Comparison of ENCODE assay signal across 9 cellular contexts in genomic region chr22:36330127-36330526, GRCh38. TPM values are rescaled to one million over a fixed set of nuclear protein-coding genes. Genes with fewer than 3 reads are reported as not detected.
DNase-seq lines count a peak whose midpoint lies in the region; ATAC-seq and TF ChIP-seq lines count a peak whose summit lies in the region.
"Had no signal": no experiment of that assay in that cellular context is flagged by ENCODE, and none has a peak within 500 bp of the region (broad histone marks: within the 10 kb centered on the region; RNA-seq: fewer than 3 reads in every experiment).

No MANE protein-coding gene starts in this region.

- H4K8ac ChIP-seq in neuronal stem cell (ENCODE audit: low read depth, low read length): no peak overlapping the region

- POLR2A ChIA-PET in PC-3 (lab: Charles Lee; ENCODE audit: unreplicated experiment): no interaction called here

- peak overlapping the region; percentile 65 for H4K91ac ChIP-seq in neuronal stem cell (ENCODE audit: low read depth, low read length, poor library complexity)

- H3K4me2 ChIP-seq in BLaER1: peak overlapping the region; percentile 95
- peak overlapping the region; percentile 83 for H3K4me2 ChIP-seq in PC-3 (ENCODE audit: low read length)
- H3K4me2 ChIP-seq in neuronal stem cell (ENCODE audit: insufficient read depth, low read length, poor library complexity, severe bottlenecking): no peak overlapping the region

- no peak overlapping the region for H3K14ac ChIP-seq in neuronal stem cell (ENCODE audit: low read length)

- H2BK12ac ChIP-seq in neuronal stem cell (ENCODE audit: low read length): peak overlapping the region; percentile 86

- H3K27me3 Mint-ChIP-seq in effector memory CD8-positive, alpha-beta T cell: no peaks in the 10 kb centered on the region

- H3K9me3 ChIP-seq in BLaER1 (no peaks in the 10 kb centered on the region), PC-3 (ENCODE audit: low read length) (no peaks in the 10 kb centered on the region), neuronal stem cell (replicated peaks in 1 of 2; ENCODE audit: control insufficient read depth in 2 of 2, insufficient read depth in 1 of 2, low read depth in 1 of 2, low read length in 2 of 2) (no peaks in the 10 kb centered on the region)

- H3K9ac ChIP-seq in BLaER1: peak overlapping the region; percentile 20
- H3K9ac ChIP-seq in PC-3 (ENCODE audit: low read length): peak overlapping the region; percentile 68
- no peak overlapping the region for H3K9ac ChIP-seq in neuronal stem cell (ENCODE audit: low read depth, low read length, poor library complexity)

- H2AFZ ChIP-seq in PC-3 (ENCODE audit: low read length): no peak overlapping the region
- H2AFZ ChIP-seq in neuronal stem cell (ENCODE audit: low read length): no peak overlapping the region

- no peak for TF ChIP-seq CTCF in PC-3 (conservative IDR thresholded peaks at IDR 0.05; ENCODE audit: low read depth, low read length)

- CTCF ChIA-PET in PC-3 (lab: Charles Lee): no interaction called here

- peaks cover 15% of the 10 kb centered on the region for H3K79me1 ChIP-seq in neuronal stem cell (ENCODE audit: low read depth, low read length)

- DNase-seq in PC-3: no peak
- DNase-seq in effector memory CD8-positive, alpha-beta T cell: no peak
- DNase-seq in neuronal stem cell (ENCODE audit: low spot score): no peak
- no peak for DNase-seq in anterior cingulate cortex (lab: John Stamatoyannopoulos, UW)
- no peak for DNase-seq in kidney tubule cell (ENCODE audit: low spot score)
- DNase-seq: NCI-H1930 had no signal

- H3K4me1 ChIP-seq in BLaER1 (peaks cover 95% of the 10 kb centered on the region), PC-3 (ENCODE audit: insufficient read depth, low read length) (peaks cover 71% of the 10 kb centered on the region), neuronal stem cell (ENCODE audit: control insufficient read depth in 2 of 2, insufficient read depth in 1 of 2, low read depth in 1 of 2, low read length in 2 of 2) (peaks cover 48 to 54% of the 10 kb centered on the region in 2 donors)

- H3K4me3 Mint-ChIP-seq in effector memory CD8-positive, alpha-beta T cell: peak overlapping the region; percentile 87 to 92

- ATAC-seq in PC-3: no peak
- no peak for ATAC-seq in effector memory CD8-positive, alpha-beta T cell (replicated peaks)
- ATAC-seq in HG02642 (IDR thresholded peaks at IDR 0.05; ENCODE audit: poor library complexity, unreplicated experiment): no peak
- no peak for ATAC-seq in GM18867 (IDR thresholded peaks at IDR 0.05; ENCODE audit: unreplicated experiment)

- no CpG with 5 or more reads among the region's 9 CpGs for WGBS in neuronal stem cell (ENCODE audit: extremely low coverage in 2 of 2, insufficient read length in 2 of 2, insufficient replicate concordance in 1 of 2), 2 donors

- H2BK120ac ChIP-seq in neuronal stem cell (ENCODE audit: low read depth, low read length): peak overlapping the region; percentile 10

- no peaks in the 10 kb centered on the region for H3K9me3 Mint-ChIP-seq in effector memory CD8-positive, alpha-beta T cell

- peak overlapping the region; percentile 96 to 99 for H3K27ac Mint-ChIP-seq in effector memory CD8-positive, alpha-beta T cell

- no TSS peak for BruUV-seq in PC-3 (replicated peaks; lab: Mats Ljungman, UMichigan)

- H2BK5ac ChIP-seq in neuronal stem cell (ENCODE audit: low read length): no peak overlapping the region

- intact Hi-C loops in PC-3 (cut with micrococcal nuclease): loop anchor here (2.0 kb wide), 1 partner anchor 57 kb away; the partner anchor contains the start of gene MYH9

- H3K4me1 Mint-ChIP-seq in effector memory CD8-positive, alpha-beta T cell (ENCODE audit: low read depth in 2 of 2): peaks cover 82 to 85% of the 10 kb centered on the region in 2 donors

- peaks cover 95% of the 10 kb centered on the region for H3K79me2 ChIP-seq in PC-3 (ENCODE audit: low read length)

- peak overlapping the region; percentile 79 for H3K27ac ChIP-seq in BLaER1
- peak overlapping the region; percentile 97 for H3K27ac ChIP-seq in PC-3 (ENCODE audit: low read length)
- peak overlapping the region; percentile 87 for H3K27ac ChIP-seq in neuronal stem cell (replicated peaks; ENCODE audit: low read length)

- H3K9me2 ChIP-seq in PC-3 (replicated peaks; ENCODE audit: low read length): no peaks in the 10 kb centered on the region

- no peak overlapping the region for H3K4ac ChIP-seq in neuronal stem cell (ENCODE audit: low read length)

- H2BK15ac ChIP-seq in neuronal stem cell (ENCODE audit: low read length): no peak overlapping the region

- H3K23ac ChIP-seq in neuronal stem cell (ENCODE audit: low read depth, low read length, poor library complexity): no peak overlapping the region

- peaks cover 23% of the 10 kb centered on the region for H3F3A ChIP-seq in PC-3 (ENCODE audit: low read length, unreplicated experiment)

- peaks cover 100% of the 10 kb centered on the region for H3K36me3 Mint-ChIP-seq in effector memory CD8-positive, alpha-beta T cell (ENCODE audit: insufficient read depth)

- H3K36me3 ChIP-seq in BLaER1 (peaks cover 91% of the 10 kb centered on the region), PC-3 (ENCODE audit: low read depth, low read length) (peaks cover 56% of the 10 kb centered on the region), neuronal stem cell (replicated peaks in 1 of 2; ENCODE audit: control insufficient read depth in 2 of 2, insufficient read depth in 2 of 2, low read length in 2 of 2) (peaks cover 29 to 87% of the 10 kb centered on the region in 2 donors)

- peaks cover 100% of the 10 kb centered on the region for H4K20me1 ChIP-seq in BLaER1
- H4K20me1 ChIP-seq in PC-3 (ENCODE audit: low read length): 0 out of 2 replicates have a peak, but pooled peaks cover 8% of the 10 kb centered on the region

- H3K4me3 ChIP-seq in BLaER1 (peak overlapping the region; percentile 42; the same call in 1 of the 2 replicates), PC-3 (ENCODE audit: low read length) (0 out of 2 replicates have a peak overlapping the region, but pooled peaks have one; percentile 20), neuronal stem cell (ENCODE audit: low read length in 2 of 2) (no peak overlapping the region)

- peak overlapping the region; percentile 44 for H3K18ac ChIP-seq in neuronal stem cell (ENCODE audit: low read length)

- H2AK5ac ChIP-seq in neuronal stem cell (ENCODE audit: low read depth, low read length): peak overlapping the region; percentile 42

- H3K27me3 ChIP-seq in BLaER1 (no peaks in the 10 kb centered on the region), PC-3 (ENCODE audit: low read length) (no peaks in the 10 kb centered on the region), neuronal stem cell (ENCODE audit: control insufficient read depth in 3 of 3, insufficient read depth in 3 of 3, low read depth in 1 of 3, low read length in 3 of 3) (no peaks in the 10 kb centered on the region)

RNA-seq across cellular contexts. Expression of gene MYH9, which starts 57.6 kb away (rescaled TPM):
- total RNA-seq in PC-3 (2014; rRNA removed): 357 and 546 TPM in 2 replicates
- polyA plus RNA-seq in neuronal stem cell (2013, experiment 1 of 2): 60.4 TPM
- polyA plus RNA-seq in neuronal stem cell (2013, experiment 2 of 2): 59.3 TPM

Comparison
In these comparisons a context has a peak if more than half of its experiments do, and no peak if none do; other contexts are left out.
1. H3K4me3 ChIP-seq: peak in BLaER1 (single experiment) and PC-3 (single experiment); none in neuronal stem cell (0 of 2).
2. Peak in every context shown above with its lines, with median percentiles within 50 percentile points of each other: H3K27ac ChIP-seq.